In genomic region chr12:18400186-18400585, GRCh38 we compare ENCODE assay signal across 16 cellular contexts.
"Had no signal": no experiment of that assay in that cellular context is flagged by ENCODE, and none has a peak within 500 bp of the region (broad histone marks: within the 10 kb centered on the region; RNA-seq: fewer than 3 reads in every experiment).

No MANE protein-coding gene starts in this region.

- H3K9me3 Mint-ChIP-seq: activated naive CD8-positive, alpha-beta T cell treated with anti-CD3 and anti-CD28 coated beads, Interleukin-2, amount 10 ng/mL, durations not matched to agents 7 days and 5 days; dendritic cell treated with granulocyte-macrophage colony-stimulating factor and Interleukin-4, amounts not matched to agents 40 ng/mL and 50 ng/mL, for 4 days; T-helper 1 cell treated with Interleukin-12 subunit alpha and Interleukin-12 subunit beta and Interleukin-4 antibody, amounts not matched to agents 30 μg/mL and 1 μg/mL, for 36 hours had no signal

- H3K27ac Mint-ChIP-seq: activated CD8-positive, alpha-beta T cell treated with anti-CD3 and anti-CD28 coated beads, Interleukin-2, amount 10 ng/mL, durations not matched to agents 7 days and 5 days; activated naive CD8-positive, alpha-beta T cell treated with anti-CD3 and anti-CD28 coated beads, Interleukin-2, amount 10 ng/mL, durations not matched to agents 7 days and 5 days; dendritic cell treated with granulocyte-macrophage colony-stimulating factor and Interleukin-4, amounts not matched to agents 40 ng/mL and 50 ng/mL, for 4 days; stimulated activated naive CD8-positive, alpha-beta T cell treated with anti-CD3 and anti-CD28 coated beads, Interleukin-15, Interleukin-2, amounts not matched to agents 100 ng/mL and 50 ng/mL, for 24 hours; T-helper 1 cell treated with Interleukin-12 subunit alpha and Interleukin-12 subunit beta and Interleukin-4 antibody, amounts not matched to agents 30 μg/mL and 1 μg/mL, for 36 hours had no signal

- H3K4me3 Mint-ChIP-seq: activated CD8-positive, alpha-beta T cell treated with anti-CD3 and anti-CD28 coated beads, Interleukin-2, amount 10 ng/mL, durations not matched to agents 7 days and 5 days; activated naive CD8-positive, alpha-beta T cell treated with anti-CD3 and anti-CD28 coated beads, Interleukin-2, amount 10 ng/mL, durations not matched to agents 7 days and 5 days; dendritic cell treated with granulocyte-macrophage colony-stimulating factor and Interleukin-4, amounts not matched to agents 40 ng/mL and 50 ng/mL, for 4 days; stimulated activated naive CD8-positive, alpha-beta T cell treated with anti-CD3 and anti-CD28 coated beads, Interleukin-15, Interleukin-2, amounts not matched to agents 100 ng/mL and 50 ng/mL, for 24 hours; T-helper 1 cell treated with Interleukin-12 subunit alpha and Interleukin-12 subunit beta and Interleukin-4 antibody, amounts not matched to agents 30 μg/mL and 1 μg/mL, for 36 hours had no signal

- H3K36me3 ChIP-seq: ascending aorta, heart left ventricle, spleen had no signal

- H3K27ac ChIP-seq: ascending aorta, heart left ventricle, spleen had no signal

- DNase-seq: activated CD4-positive, alpha-beta T cell treated with anti-CD3 and anti-CD28 coated beads for 48 hours; activated CD8-positive, alpha-beta memory T cell treated with anti-CD3 and anti-CD28 coated beads, Interleukin-2, amount 50 U/mL, for 48 hours; activated CD8-positive, alpha-beta T cell treated with anti-CD3 and anti-CD28 coated beads, Interleukin-2, amount 10 ng/mL, durations not matched to agents 7 days and 5 days; activated naive CD8-positive, alpha-beta T cell treated with anti-CD3 and anti-CD28 coated beads, Interleukin-2, amount 10 ng/mL, durations not matched to agents 7 days and 5 days; erythroblast; foreskin melanocyte; heart left ventricle; mesenchymal stem cell; posterior cingulate gyrus; right cardiac atrium; spleen; stimulated activated CD4-positive, alpha-beta T cell treated with anti-CD3 and anti-CD28 coated beads, Interleukin-2, amount 100 ng/mL, for 24 hours had no signal

- H3K4me1 Mint-ChIP-seq: activated naive CD8-positive, alpha-beta T cell treated with anti-CD3 and anti-CD28 coated beads, Interleukin-2, amount 10 ng/mL, durations not matched to agents 7 days and 5 days had no signal

- H3K9me3 ChIP-seq: ascending aorta had no signal

- H3K27me3 Mint-ChIP-seq: activated naive CD8-positive, alpha-beta T cell treated with anti-CD3 and anti-CD28 coated beads, Interleukin-2, amount 10 ng/mL, durations not matched to agents 7 days and 5 days; dendritic cell treated with granulocyte-macrophage colony-stimulating factor and Interleukin-4, amounts not matched to agents 40 ng/mL and 50 ng/mL, for 4 days; stimulated activated naive CD8-positive, alpha-beta T cell treated with anti-CD3 and anti-CD28 coated beads, Interleukin-15, Interleukin-2, amounts not matched to agents 100 ng/mL and 50 ng/mL, for 24 hours had no signal

- H3K36me3 Mint-ChIP-seq: activated naive CD8-positive, alpha-beta T cell treated with anti-CD3 and anti-CD28 coated beads, Interleukin-2, amount 10 ng/mL, durations not matched to agents 7 days and 5 days had no signal

- H3K4me3 ChIP-seq: ascending aorta, heart left ventricle, spleen had no signal
